ENCODE assay signal across 8 cellular contexts in genomic region chr16:67170168-67170947, GRCh38. TPM values are rescaled to one million over a fixed set of nuclear protein-coding genes. Genes with fewer than 3 reads are reported as not detected.
DNase-seq lines count a peak whose midpoint lies in the region; ATAC-seq and TF ChIP-seq lines count a peak whose summit lies in the region.

Gene NOL3 (plus strand): TSS chr16:67170538.

- peaks cover 33% of the 10 kb centered on the region for H3K4me1 Mint-ChIP-seq in Calu3 (ENCODE audit: low read depth, unreplicated experiment)
- peaks cover 45% of the 10 kb centered on the region for H3K4me1 Mint-ChIP-seq in stimulated activated memory B cell treated with anti-CD40 and anti-IgM and Interleukin-4, amounts not matched to agents 10 μg/mL and 1 μg/mL and 100 μg/mL, for 72 hours

- BruUV-seq in Calu3 (replicated peaks; lab: Mats Ljungman, UMichigan): no TSS peak

- ATAC-seq in GM19395 (IDR thresholded peaks at IDR 0.05; ENCODE audit: unreplicated experiment): peak; percentile 36
- peak; percentile 26 for ATAC-seq in stimulated activated memory B cell treated with anti-CD40 and anti-IgM and Interleukin-4, amounts not matched to agents 10 μg/mL and 1 μg/mL and 100 μg/mL, for 72 hours

- no peaks in the 10 kb centered on the region for H3K9me3 ChIP-seq in SJCRH30 (replicated peaks)

- TF ChIP-seq CTCF in Calu3 (IDR thresholded peaks at IDR 0.05; ENCODE audit: unreplicated experiment): no peak
- TF ChIP-seq CTCF in coronary artery (IDR thresholded peaks at IDR 0.05): no peak

- peak within 1 kb of the TSS; percentile 69 for H3K4me3 ChIP-seq in SJCRH30
- peak within 1 kb of the TSS; percentile 76 for H3K4me3 ChIP-seq in coronary artery

- peaks cover 26% of the 10 kb centered on the region for H3K4me1 ChIP-seq in SJCRH30

- H3K27ac ChIP-seq in SJCRH30 (peak within 1 kb of the TSS; percentile 82), coronary artery (peak within 1 kb of the TSS; percentile 87 to 98), layer of hippocampus (ENCODE audit: low read depth, low read length) (peak within 1 kb of the TSS; percentile 88)

- CTCF ChIA-PET in Calu3 (lab: Charles Lee): interaction anchor here (0.5 to 1.9 kb wide), 7 partner anchors 10 to 217 kb away, joined by 3 to 6 read pairs (median 4); partner anchors contain the start of genes FBXL8 and TRADD

- H3K36me3 Mint-ChIP-seq in Calu3 (ENCODE audit: insufficient read depth, unreplicated experiment): peaks cover 41% of the 10 kb centered on the region
- no peaks in the 10 kb centered on the region for H3K36me3 Mint-ChIP-seq in stimulated activated memory B cell treated with anti-CD40 and anti-IgM and Interleukin-4, amounts not matched to agents 10 μg/mL and 1 μg/mL and 100 μg/mL, for 72 hours

- peak within 1 kb of the TSS; percentile 52 for H3K27ac Mint-ChIP-seq in Calu3 (ENCODE audit: unreplicated experiment)
- H3K27ac Mint-ChIP-seq in stimulated activated memory B cell treated with anti-CD40 and anti-IgM and Interleukin-4, amounts not matched to agents 10 μg/mL and 1 μg/mL and 100 μg/mL, for 72 hours: no peak within 1 kb of the TSS

- DNase-seq in Calu3 (peak; percentile 81), HUDEP-2 (lab: John Stamatoyannopoulos, UW; ENCODE audit: unreplicated experiment in 76 of 76) (peak in 53 of 76 experiments; percentile 9 to 80 (median 54)), SJCRH30 (peak; percentile 95 to 97), coronary artery (ENCODE audit: low spot score) (peak; percentile 95)
- no peak for DNase-seq in central memory CD4-positive, alpha-beta T cell

- H3K27me3 ChIP-seq in SJCRH30 (no peaks in the 10 kb centered on the region), layer of hippocampus (ENCODE audit: control insufficient read depth, insufficient read depth, low read length) (peaks cover 2% of the 10 kb centered on the region)

- H3K9me3 Mint-ChIP-seq in Calu3 (ENCODE audit: low read depth, unreplicated experiment): no peaks in the 10 kb centered on the region
- H3K9me3 Mint-ChIP-seq in stimulated activated memory B cell treated with anti-CD40 and anti-IgM and Interleukin-4, amounts not matched to agents 10 μg/mL and 1 μg/mL and 100 μg/mL, for 72 hours: no peaks in the 10 kb centered on the region

- H3K27me3 Mint-ChIP-seq in Calu3 (ENCODE audit: unreplicated experiment): no peaks in the 10 kb centered on the region
- peaks cover 88% of the 10 kb centered on the region for H3K27me3 Mint-ChIP-seq in stimulated activated memory B cell treated with anti-CD40 and anti-IgM and Interleukin-4, amounts not matched to agents 10 μg/mL and 1 μg/mL and 100 μg/mL, for 72 hours

- intact Hi-C loops in Calu3 (cut with micrococcal nuclease; ENCODE audit: unreplicated experiment): no loop called here

- H3K36me3 ChIP-seq in SJCRH30: no peaks in the 10 kb centered on the region

- H3K4me3 Mint-ChIP-seq in Calu3 (ENCODE audit: low read depth, unreplicated experiment): peak within 1 kb of the TSS; percentile 71
- H3K4me3 Mint-ChIP-seq in stimulated activated memory B cell treated with anti-CD40 and anti-IgM and Interleukin-4, amounts not matched to agents 10 μg/mL and 1 μg/mL and 100 μg/mL, for 72 hours: peak within 1 kb of the TSS; percentile 76

RNA-seq across cellular contexts. Expression of gene NOL3, which starts in this region (rescaled TPM):
- total RNA-seq in Calu3 (2022): 33.5 and 35.7 TPM in 2 replicates
- total RNA-seq in SJCRH30 (2014; rRNA removed; shearing (Covaris generic)): 13.3 and 14.1 TPM in 2 replicates
